ENCODE assay signal across 8 cellular contexts in genomic region chr4:39044947-39045734, GRCh38. TPM values are rescaled to one million over a fixed set of nuclear protein-coding genes. Genes with fewer than 3 reads are reported as not detected.
DNase-seq lines count a peak whose midpoint lies in the region; ATAC-seq, FAIRE-seq and TF ChIP-seq lines count a peak whose summit lies in the region.

No MANE protein-coding gene starts in this region.

- ATAC-seq in GM12878, result peak; percentile 26

- TF ChIP-seq EP300 in GM12878 (IDR thresholded peaks at IDR 0.05; ENCODE audit: borderline replicate concordance in 1 of 2, control insufficient read depth in 1 of 2, low read depth in 2 of 2, low read length in 2 of 2), result no peak

- TF ChIP-seq RAD21 in GM12878 (IDR thresholded peaks at IDR 0.05; ENCODE audit: insufficient read depth, low read depth, low read length), result 0 out of 2 replicates have a peak, but pooled peaks have one; percentile 3

- peak overlapping the region; percentile 77 for H3K4me2 ChIP-seq in OCI-LY7 (ENCODE audit: low read length)
- peak overlapping the region; percentile 12; the same call in 1 of the 2 replicates for H3K4me2 ChIP-seq in GM12878 (ENCODE audit: control insufficient read depth, insufficient read depth)
- peak overlapping the region; percentile 83 for H3K4me2 ChIP-seq in skeletal muscle satellite cell (ENCODE audit: low read length)

- H3K4me1 ChIP-seq in OCI-LY7 (ENCODE audit: insufficient read depth, low read length, poor library complexity, severe bottlenecking), result peaks cover 57% of the 10 kb centered on the region
- peaks cover 14% of the 10 kb centered on the region for H3K4me1 ChIP-seq in GM12878 (ENCODE audit: control insufficient read depth, insufficient read depth, low read length)
- H3K4me1 ChIP-seq in iPS-18a (ENCODE audit: control insufficient read depth, low read depth, low read length), result peaks cover 12% of the 10 kb centered on the region
- H3K4me1 ChIP-seq in skeletal muscle satellite cell (ENCODE audit: control insufficient read depth, insufficient read depth, low read length), result peaks cover 36% of the 10 kb centered on the region

- H2AFZ ChIP-seq in OCI-LY7 (ENCODE audit: low read length) (peak overlapping the region; percentile 3; the same call in 1 of the 2 replicates), GM12878 (ENCODE audit: control insufficient read depth, low read depth, low read length) (peak overlapping the region; percentile 32)

- peak; percentile 15; the same call in 1 of the 2 replicates for TF ChIP-seq POLR2A in GM12878 (IDR thresholded peaks at IDR 0.05; ENCODE audit: low read depth, low read length)

- H3K9me3 ChIP-seq in OCI-LY7 (ENCODE audit: low read length), result no peaks in the 10 kb centered on the region
- no peaks in the 10 kb centered on the region for H3K9me3 ChIP-seq in GM12878 (replicated peaks; ENCODE audit: control insufficient read depth, insufficient read depth, low read length)
- H3K9me3 ChIP-seq in iPS-18a (ENCODE audit: control insufficient read depth, low read depth, low read length), result no peaks in the 10 kb centered on the region
- no peaks in the 10 kb centered on the region for H3K9me3 ChIP-seq in skeletal muscle satellite cell (replicated peaks; ENCODE audit: low read length)

- RAD21 ChIA-PET in GM12878 (lab: Charles Lee; ENCODE audit: unreplicated experiment), result interaction anchor here (0.5 to 7.9 kb wide), 15 partner anchors 8 to 890 kb away, joined by 3 to 164 read pairs (median 6); partner anchors contain the start of genes KLHL5, TLR1 and TMEM156

- TF ChIP-seq CTCF in GM12875 (IDR thresholded peaks at IDR 0.05; ENCODE audit: borderline replicate concordance, insufficient read depth, low read depth, low read length) (no peak), OCI-LY7 (conservative IDR thresholded peaks at IDR 0.05; ENCODE audit: low read length) (no peak), GM12878 (IDR thresholded peaks at IDR 0.05 in 2 of 3, conservative IDR thresholded peaks at IDR 0.05 in 1 of 3; ENCODE audit: control insufficient read depth in 2 of 3, extremely low read depth in 1 of 3, insufficient read depth in 1 of 3, low read depth in 3 of 3, low read length in 3 of 3) (no peak)

- under 1% methylated on average over 43 of the region's 81 CpGs for WGBS in GM12878 (ENCODE audit: insufficient coverage, insufficient replicate concordance, low lambda C conversion rate, missing lambda C conversion rate)

- intact Hi-C loops in OCI-LY7 (cut with micrococcal nuclease; ENCODE audit: unreplicated experiment), result loop anchor here (1.0 to 5.0 kb wide), 2 partner anchors 13 to 143 kb away; partner anchors contain the start of gene TMEM156
- intact Hi-C loops in GM12878 (cut with micrococcal nuclease; ENCODE audit: unreplicated experiment), result loop anchor here (1.0 to 10.0 kb wide), 4 partner anchors 14 to 1150 kb away; partner anchors contain the start of gene RHOH

- no peak for FAIRE-seq in GM12878 (lab: Jason Lieb, UNC)

- POLR2A ChIA-PET in OCI-LY7 (lab: Charles Lee) (interaction anchor here (0.5 to 7.5 kb wide), 9 partner anchors 13 to 1506 kb away, joined by 3 to 169 read pairs (median 4); partner anchors contain the start of gene TMEM156), GM12878 (lab: Charles Lee) (interaction anchor here (0.6 to 9.8 kb wide), 9 partner anchors 8 to 315 kb away, joined by 3 to 131 read pairs (median 4); partner anchors contain the start of gene TMEM156)

- H3K27me3 ChIP-seq in H7 (ENCODE audit: control insufficient read depth, insufficient read depth, low read length), result no peaks in the 10 kb centered on the region
- no peaks in the 10 kb centered on the region for H3K27me3 ChIP-seq in GM12878 (replicated peaks in 1 of 2; ENCODE audit: control insufficient read depth in 2 of 2, insufficient read depth in 2 of 2, low read length in 1 of 2)
- no peaks in the 10 kb centered on the region for H3K27me3 ChIP-seq in iPS-18a (ENCODE audit: control insufficient read depth, insufficient read depth, low read length)
- H3K27me3 ChIP-seq in skeletal muscle satellite cell (ENCODE audit: control insufficient read depth, insufficient read depth, low read length), result no peaks in the 10 kb centered on the region

- peaks cover 30% of the 10 kb centered on the region for H3K79me2 ChIP-seq in OCI-LY7 (ENCODE audit: insufficient read depth, low read depth, low read length)
- peaks cover 45% of the 10 kb centered on the region for H3K79me2 ChIP-seq in GM12878 (ENCODE audit: control insufficient read depth, insufficient read depth, low read length)

- CTCF ChIA-PET in OCI-LY7 (lab: Charles Lee; ENCODE audit: unreplicated experiment) (no interaction called here), GM12878 (lab: Yijun Ruan, JAX) (interaction anchor here (0.6 to 8.1 kb wide), 7 partner anchors 9 to 286 kb away, joined by 3 to 90 read pairs (median 8); partner anchors contain the start of gene TMEM156)

- H3K36me3 ChIP-seq in H7 (replicated peaks; ENCODE audit: control insufficient read depth, insufficient read depth, low read length) (no peaks in the 10 kb centered on the region), OCI-LY7 (ENCODE audit: insufficient read depth, low read length) (no peaks in the 10 kb centered on the region), GM12878 (ENCODE audit: control insufficient read depth in 2 of 2, insufficient read depth in 2 of 2, low read length in 1 of 2) (0 out of 4 replicates have a peak, but pooled peaks cover 0 to 3% of the 10 kb centered on the region in 2 experiments), iPS-18a (ENCODE audit: control insufficient read depth, low read depth, low read length) (no peaks in the 10 kb centered on the region), skeletal muscle satellite cell (ENCODE audit: insufficient read depth, low read length) (no peaks in the 10 kb centered on the region)

- SMC1A ChIA-PET in GM12878 (lab: Charles Lee; ENCODE audit: uncharacterized antibody, unreplicated experiment), result interaction anchor here (0.7 to 10.5 kb wide), 13 partner anchors 8 to 884 kb away, joined by 3 to 163 read pairs (median 4); partner anchors contain the start of genes KLHL5 and TMEM156

- no TSS peak for BruUV-seq in OCI-LY7 (replicated peaks; lab: Mats Ljungman, UMichigan)
- no TSS peak for BruUV-seq in GM12878 (replicated peaks; lab: Mats Ljungman, UMichigan)

- H3K9ac ChIP-seq in GM12878 (ENCODE audit: control insufficient read depth, insufficient read depth, low read length) (peak overlapping the region; percentile 76), iPS-18a (ENCODE audit: low read length) (peak overlapping the region; percentile 36), skeletal muscle satellite cell (ENCODE audit: low read depth, low read length) (peak overlapping the region; percentile 87)

- in situ Hi-C loops in GM12878 (cut with MboI), result loop anchor here (25.0 kb wide), 1 partner anchor 283 kb away; no protein-coding TSS in a partner anchor

- H3K9me2 ChIP-seq in OCI-LY7 (ENCODE audit: insufficient read depth, low read length), result no peaks in the 10 kb centered on the region

- H3K4me3 ChIP-seq in GM12875 (ENCODE audit: low read depth, low read length) (peak overlapping the region; percentile 69), H7 (ENCODE audit: insufficient read depth, low read depth, low read length) (peak overlapping the region; percentile 54), OCI-LY7 (ENCODE audit: low read depth, low read length, poor library complexity, severe bottlenecking) (peak overlapping the region; percentile 75), GM12878 (peak overlapping the region; percentile 83), iPS-18a (ENCODE audit: low read length) (peak overlapping the region; percentile 72), skeletal muscle satellite cell (ENCODE audit: low read length) (peak overlapping the region; percentile 75)

- DNase-seq in H7, result no peak
- DNase-seq in OCI-LY7 (ENCODE audit: low spot score), result peak; percentile 63
- no peak for DNase-seq in GM12878 (ENCODE audit: low read depth, low spot score)
- no peak for DNase-seq in NCI-H146 (lab: John Stamatoyannopoulos, UW)
- no peak for DNase-seq in NCI-H510A treated with DMSO at 0.1 percent for 48 hours (lab: John Stamatoyannopoulos, UW)

- H3K27ac ChIP-seq in OCI-LY7 (ENCODE audit: low read depth, low read length, poor library complexity, severe bottlenecking) (peak overlapping the region; percentile 60), GM12878 (ENCODE audit: control insufficient read depth, insufficient read depth) (peak overlapping the region; percentile 81), iPS-18a (ENCODE audit: low read length) (no peak overlapping the region)

- no peaks in the 10 kb centered on the region for H4K20me1 ChIP-seq in OCI-LY7 (ENCODE audit: insufficient read depth, low read length)
- H4K20me1 ChIP-seq in GM12878 (ENCODE audit: control insufficient read depth, insufficient read depth), result no peaks in the 10 kb centered on the region

RNA-seq across cellular contexts. Expression of gene TMEM156, which starts 12.9 kb away (rescaled TPM):
- not detected in 2 replicates for total RNA-seq in H7 (2014; rRNA removed; shearing (Covaris generic))
- total RNA-seq in OCI-LY7 (2014; rRNA removed; shearing (Covaris generic)), result 25.0 and 29.0 TPM in 2 replicates
- total RNA-seq in OCI-LY7 (2022), result 29.4 and 35.7 TPM in 2 replicates
- total RNA-seq in GM12878 (2013; cell fraction: nucleolus; rRNA removed), result 68.8 and 85.3 TPM in 2 replicates
- total RNA-seq in GM12878 (2014; rRNA removed), result 28.1 and 30.8 TPM in 2 replicates
- 43.3 and 46.2 TPM in 2 replicates for total RNA-seq in GM12878 (2014; rRNA removed; fragmentation: Illumina TruSeq; extraction: Trizol)
- total RNA-seq in GM12878 (2021), result 18.4 and 20.8 TPM in 2 replicates
- 17.0 TPM for polyA plus RNA-seq in GM12878 (2011; ENCODE audit: low read depth)
- 44.0 and 82.4 TPM in 2 replicates for polyA plus RNA-seq in GM12878 (2011; rRNA removed)
- 16.1 and 17.1 TPM in 2 replicates for polyA plus RNA-seq in GM12878 (2011; cell fraction: cytosol; rRNA removed)
- polyA plus RNA-seq in GM12878 (2011; cell fraction: nucleus; rRNA removed), result 11.4 and 12.4 TPM in 2 replicates
- polyA plus RNA-seq in GM12878 (2012), result 35.0 and 43.1 TPM in 2 replicates
- polyA plus RNA-seq in GM12878 (2014; fragmentation: Illumina TruSeq; extraction: Trizol), result 48.3 and 67.7 TPM in 2 replicates
- polyA plus RNA-seq in GM12878 (2014; fragmentation: Nextera tagmentation; extraction: Ambion mirVana), result 10 to 100 TPM; 35.0 to 36.2 TPM
- 20.5 and 30.4 TPM in 2 replicates for polyA plus RNA-seq in GM12878 (2014; rRNA removed)
- 10 to 100 TPM; 22.4 to 27.2 TPM for polyA plus RNA-seq in GM12878 (2016; fragmentation: Nextera tagmentation; extraction: Ambion mirVana)
- 13.0 and 25.5 TPM in 2 replicates for polyA minus RNA-seq in GM12878 (2011; rRNA and poly(A)+ RNA removed)
- polyA minus RNA-seq in GM12878 (2011; cell fraction: cytosol; rRNA and poly(A)+ RNA removed), result 5.9 and 11.6 TPM in 2 replicates
- polyA minus RNA-seq in GM12878 (2011; cell fraction: nucleus; rRNA and poly(A)+ RNA removed), result 10.0 and 11.0 TPM in 2 replicates
- 0.87 and 3.3 TPM in 2 replicates for total RNA-seq in skeletal muscle satellite cell (2012; rRNA removed)

RNA-seq across cellular contexts. Expression of gene KLHL5, which starts 16.9 kb away (rescaled TPM):
- 16.5 and 20.4 TPM in 2 replicates for total RNA-seq in H7 (2014; rRNA removed; shearing (Covaris generic))
- total RNA-seq in OCI-LY7 (2014; rRNA removed; shearing (Covaris generic)), result 34.4 and 47.5 TPM in 2 replicates
- total RNA-seq in OCI-LY7 (2022), result 59.8 and 69.8 TPM in 2 replicates
- 37.6 and 40.5 TPM in 2 replicates for total RNA-seq in GM12878 (2013; cell fraction: nucleolus; rRNA removed)
- total RNA-seq in GM12878 (2014; rRNA removed), result 11.7 and 14.2 TPM in 2 replicates
- 19.5 and 21.6 TPM in 2 replicates for total RNA-seq in GM12878 (2014; rRNA removed; fragmentation: Illumina TruSeq; extraction: Trizol)
- total RNA-seq in GM12878 (2021), result 16.9 and 19.7 TPM in 2 replicates
- polyA plus RNA-seq in GM12878 (2011; ENCODE audit: low read depth), result 7.5 TPM
- 27.3 and 31.3 TPM in 2 replicates for polyA plus RNA-seq in GM12878 (2011; rRNA removed)
- 14.5 and 17.8 TPM in 2 replicates for polyA plus RNA-seq in GM12878 (2011; cell fraction: cytosol; rRNA removed)
- 15.9 and 21.8 TPM in 2 replicates for polyA plus RNA-seq in GM12878 (2011; cell fraction: nucleus; rRNA removed)
- polyA plus RNA-seq in GM12878 (2012), result 9.0 and 10.2 TPM in 2 replicates
- polyA plus RNA-seq in GM12878 (2014; fragmentation: Illumina TruSeq; extraction: Trizol), result 15.7 and 20.2 TPM in 2 replicates
- polyA plus RNA-seq in GM12878 (2014; fragmentation: Nextera tagmentation; extraction: Ambion mirVana), result 1 to 10 TPM; 4.7 to 7.4 TPM
- 12.1 and 13.5 TPM in 2 replicates for polyA plus RNA-seq in GM12878 (2014; rRNA removed)
- polyA plus RNA-seq in GM12878 (2016; fragmentation: Nextera tagmentation; extraction: Ambion mirVana), result 10 to 100 TPM in 1 of 2 experiments, 1 to 10 TPM in 1; 9.8 to 10.6 TPM
- 32.2 and 62.2 TPM in 2 replicates for polyA minus RNA-seq in GM12878 (2011; rRNA and poly(A)+ RNA removed)
- polyA minus RNA-seq in GM12878 (2011; cell fraction: cytosol; rRNA and poly(A)+ RNA removed), result 12.7 and 13.5 TPM in 2 replicates
- polyA minus RNA-seq in GM12878 (2011; cell fraction: nucleus; rRNA and poly(A)+ RNA removed), result 14.0 and 24.4 TPM in 2 replicates
- 40.0 and 67.4 TPM in 2 replicates for total RNA-seq in skeletal muscle satellite cell (2012; rRNA removed)

Comparison
In these comparisons a context has a peak if more than half of its experiments do, and no peak if none do; other contexts are left out.
1. H3K4me2 ChIP-seq: peak in every context shown above with its lines; median percentile 83 in skeletal muscle satellite cell; 77 in OCI-LY7; 12 in GM12878.
2. H3K9ac ChIP-seq: peak in every context shown above with its lines; median percentile 87 in skeletal muscle satellite cell; 76 in GM12878; 36 in iPS-18a.
3. RNA of gene TMEM156, which starts 12.9 kb away (total RNA-seq): 25.0 to 35.7 TPM in OCI-LY7 and 18.4 to 85.3 TPM in GM12878; not detected in H7; every median in the first group is over 10 times any median in the second.
4. Peak in every context shown above with its lines, with median percentiles within 50 percentile points of each other: H3K4me3 ChIP-seq.